ENCODE assay signal across 1 cellular context in the genomic region with DNA sequence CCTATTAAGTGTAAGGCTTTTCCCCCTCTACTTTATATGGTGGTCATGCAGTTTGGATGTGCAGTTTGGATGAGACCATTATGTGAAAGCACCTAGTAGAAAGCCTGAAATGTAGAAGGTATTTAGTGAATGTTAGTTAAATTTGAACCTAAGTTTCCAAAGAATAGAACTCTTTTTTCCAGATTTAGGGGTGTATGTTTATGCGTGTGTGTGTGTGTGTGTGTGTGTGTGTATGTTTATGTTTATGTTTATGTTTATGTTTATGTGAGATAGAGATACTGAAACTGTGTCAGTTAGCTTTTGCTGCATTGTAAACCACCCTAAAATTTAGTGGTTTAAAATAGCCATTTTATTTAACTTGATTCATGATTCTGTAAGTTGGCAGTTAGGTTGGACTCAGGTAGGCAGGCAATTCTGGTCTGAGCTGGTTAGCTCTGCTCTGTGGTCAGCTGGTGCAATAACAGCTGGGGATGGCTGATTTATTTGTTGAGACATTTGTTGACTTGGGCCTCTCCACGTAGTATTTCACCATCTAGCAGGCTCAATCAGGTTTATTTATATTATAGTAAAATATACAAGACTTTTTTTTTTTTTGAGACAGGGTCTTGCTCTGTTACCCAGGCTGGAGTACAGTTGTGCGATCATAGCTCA.
TF ChIP-seq lines count a peak whose summit lies in the region.

No MANE protein-coding gene starts in this region.

TF ChIP-seq in HEK293, 187 proteins besides CTCF, POLR2A, EP300 and RAD21 (continued from another document):
- TF ChIP-seq, protein P1, sequence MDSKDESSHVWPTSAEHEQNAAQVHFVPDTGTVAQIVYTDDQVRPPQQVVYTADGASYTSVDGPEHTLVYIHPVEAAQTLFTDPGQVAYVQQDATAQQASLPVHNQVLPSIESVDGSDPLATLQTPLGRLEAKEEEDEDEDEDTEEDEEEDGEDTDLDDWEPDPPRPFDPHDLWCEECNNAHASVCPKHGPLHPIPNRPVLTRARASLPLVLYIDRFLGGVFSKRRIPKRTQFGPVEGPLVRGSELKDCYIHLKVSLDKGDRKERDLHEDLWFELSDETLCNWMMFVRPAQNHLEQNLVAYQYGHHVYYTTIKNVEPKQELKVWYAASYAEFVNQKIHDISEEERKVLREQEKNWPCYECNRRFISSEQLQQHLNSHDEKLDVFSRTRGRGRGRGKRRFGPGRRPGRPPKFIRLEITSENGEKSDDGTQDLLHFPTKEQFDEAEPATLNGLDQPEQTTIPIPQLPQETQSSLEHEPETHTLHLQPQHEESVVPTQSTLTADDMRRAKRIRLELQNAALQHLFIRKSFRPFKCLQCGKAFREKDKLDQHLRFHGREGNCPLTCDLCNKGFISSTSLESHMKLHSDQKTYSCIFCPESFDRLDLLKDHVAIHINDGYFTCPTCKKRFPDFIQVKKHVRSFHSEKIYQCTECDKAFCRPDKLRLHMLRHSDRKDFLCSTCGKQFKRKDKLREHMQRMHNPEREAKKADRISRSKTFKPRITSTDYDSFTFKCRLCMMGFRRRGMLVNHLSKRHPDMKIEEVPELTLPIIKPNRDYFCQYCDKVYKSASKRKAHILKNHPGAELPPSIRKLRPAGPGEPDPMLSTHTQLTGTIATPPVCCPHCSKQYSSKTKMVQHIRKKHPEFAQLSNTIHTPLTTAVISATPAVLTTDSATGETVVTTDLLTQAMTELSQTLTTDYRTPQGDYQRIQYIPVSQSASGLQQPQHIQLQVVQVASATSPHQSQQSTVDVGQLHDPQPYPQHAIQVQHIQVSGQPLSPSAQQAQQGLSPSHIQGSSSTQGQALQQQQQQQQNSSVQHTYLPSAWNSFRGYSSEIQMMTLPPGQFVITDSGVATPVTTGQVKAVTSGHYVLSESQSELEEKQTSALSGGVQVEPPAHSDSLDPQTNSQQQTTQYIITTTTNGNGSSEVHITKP (tag by site-specific recombination; IDR thresholded peaks at IDR 0.05) = peak; percentile 73
- TF ChIP-seq ZNF335 (tag by site-specific recombination; conservative IDR thresholded peaks at IDR 0.05) (peak; percentile 60), ZSCAN30 (tag by site-specific recombination; IDR thresholded peaks at IDR 0.05) (no peak), ZNF341 (tag by site-specific recombination; IDR thresholded peaks at IDR 0.05; ENCODE audit: low read depth) (no peak)
- TF ChIP-seq, protein P2, sequence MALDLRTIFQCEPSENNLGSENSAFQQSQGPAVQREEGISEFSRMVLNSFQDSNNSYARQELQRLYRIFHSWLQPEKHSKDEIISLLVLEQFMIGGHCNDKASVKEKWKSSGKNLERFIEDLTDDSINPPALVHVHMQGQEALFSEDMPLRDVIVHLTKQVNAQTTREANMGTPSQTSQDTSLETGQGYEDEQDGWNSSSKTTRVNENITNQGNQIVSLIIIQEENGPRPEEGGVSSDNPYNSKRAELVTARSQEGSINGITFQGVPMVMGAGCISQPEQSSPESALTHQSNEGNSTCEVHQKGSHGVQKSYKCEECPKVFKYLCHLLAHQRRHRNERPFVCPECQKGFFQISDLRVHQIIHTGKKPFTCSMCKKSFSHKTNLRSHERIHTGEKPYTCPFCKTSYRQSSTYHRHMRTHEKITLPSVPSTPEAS (tag by site-specific recombination; IDR thresholded peaks at IDR 0.05) = 0 out of 2 replicates have a peak, but pooled peaks have one; percentile 19
